8 cellular contexts compared by ENCODE assay signal in the genomic region with DNA sequence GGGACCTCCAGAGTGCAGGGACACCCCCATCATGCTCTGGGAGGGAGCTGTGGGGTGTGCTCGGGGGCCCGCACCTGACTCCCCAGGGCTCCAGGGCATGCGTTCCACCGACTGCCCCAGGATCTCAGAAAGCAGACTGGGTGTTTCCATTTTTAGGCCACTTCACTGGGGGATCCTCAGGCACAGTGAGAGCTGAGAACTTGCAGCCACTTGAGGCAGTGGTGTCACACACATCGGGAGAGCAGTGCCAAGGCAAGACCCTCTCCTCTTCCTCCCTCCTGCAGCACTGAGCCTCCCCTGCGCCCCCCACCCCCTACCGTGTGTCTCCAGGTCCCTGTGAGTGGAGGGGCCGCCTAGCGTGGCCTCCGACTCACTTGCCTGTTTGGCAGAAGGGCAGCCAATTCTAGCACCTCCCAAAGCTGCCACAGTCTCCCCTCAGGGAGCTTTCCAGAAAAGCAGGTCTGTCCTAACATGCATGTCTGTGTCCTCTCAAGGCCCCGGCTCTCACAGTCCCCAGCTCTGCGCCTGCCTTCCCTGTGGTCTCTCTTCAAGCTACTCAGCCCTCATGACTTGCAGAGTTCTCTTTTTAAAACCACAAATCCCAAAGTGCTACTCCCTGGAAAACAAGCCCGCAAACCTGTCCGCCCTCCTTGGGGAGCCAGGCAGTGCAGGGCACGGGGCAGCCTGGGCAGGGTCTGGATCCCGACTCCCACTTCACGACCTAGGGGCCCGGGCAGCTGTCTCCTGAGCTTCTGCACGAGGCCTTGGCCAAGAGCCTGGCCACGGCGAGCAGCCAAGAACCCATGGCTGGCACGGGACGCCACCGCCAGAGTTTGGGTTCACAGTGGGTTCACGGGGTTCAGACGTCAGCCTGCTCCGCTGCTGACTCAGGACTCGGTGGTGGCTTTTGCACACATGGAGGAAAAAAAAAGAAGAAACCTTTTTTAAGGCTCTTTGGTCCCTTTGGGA.
DNase-seq lines count a peak whose midpoint lies in the region; ATAC-seq lines count a peak whose summit lies in the region.

No MANE protein-coding gene starts in this region.

- POLR2A ChIA-PET in T-cell (lab: Charles Lee): interaction anchor here in 1 of 2 donors (0.5 kb wide), 1 partner anchor 133 kb away, joined by 5 read pairs; no protein-coding TSS in a partner anchor

- peak overlapping the region; percentile 66 to 96 for H3K27ac Mint-ChIP-seq in T-cell
- no peak overlapping the region for H3K27ac Mint-ChIP-seq in activated T-helper 2 cell treated with anti-CD3 and anti-CD28 coated beads, Interferon-gamma antibody, Interleukin-2, Interleukin-4, amounts not matched to agents 10 μg/mL and 5 μg/mL and 100 μg/mL, durations not matched to agents 14 hours and 24 hours and 36 hours

- intact Hi-C loops in activated T-helper 2 cell treated with anti-CD3 and anti-CD28 coated beads, Interferon-gamma antibody, Interleukin-2, Interleukin-4, amounts not matched to agents 10 μg/mL and 5 μg/mL and 100 μg/mL, durations not matched to agents 14 hours and 24 hours and 36 hours (cut with micrococcal nuclease): no loop called here

- H3K36me3 Mint-ChIP-seq in T-cell: peaks cover 12% of the 10 kb centered on the region
- H3K36me3 Mint-ChIP-seq in activated T-helper 2 cell treated with anti-CD3 and anti-CD28 coated beads, Interferon-gamma antibody, Interleukin-2, Interleukin-4, amounts not matched to agents 10 μg/mL and 5 μg/mL and 100 μg/mL, durations not matched to agents 14 hours and 24 hours and 36 hours (ENCODE audit: low read depth): peaks cover 34% of the 10 kb centered on the region

- H3K9me3 Mint-ChIP-seq in T-cell: no peaks in the 10 kb centered on the region
- no peaks in the 10 kb centered on the region for H3K9me3 Mint-ChIP-seq in activated T-helper 2 cell treated with anti-CD3 and anti-CD28 coated beads, Interferon-gamma antibody, Interleukin-2, Interleukin-4, amounts not matched to agents 10 μg/mL and 5 μg/mL and 100 μg/mL, durations not matched to agents 14 hours and 24 hours and 36 hours

- CTCF ChIA-PET in T-cell (lab: Charles Lee): interaction anchor here in 1 of 2 donors (0.9 kb wide), 1 partner anchor 171 kb away, joined by 4 read pairs; no protein-coding TSS in a partner anchor

- H3K27me3 Mint-ChIP-seq in T-cell: no peaks in the 10 kb centered on the region
- H3K27me3 Mint-ChIP-seq in activated T-helper 2 cell treated with anti-CD3 and anti-CD28 coated beads, Interferon-gamma antibody, Interleukin-2, Interleukin-4, amounts not matched to agents 10 μg/mL and 5 μg/mL and 100 μg/mL, durations not matched to agents 14 hours and 24 hours and 36 hours (ENCODE audit: low read depth): no peaks in the 10 kb centered on the region

- peak in 1 of 4 experiments; percentile 19 for ATAC-seq in T-cell (replicated peaks in 1 of 4)

- peaks cover 80 to 93% (median 90%) of the 10 kb centered on the region in 3 donors for H3K4me1 Mint-ChIP-seq in T-cell
- peaks cover 64% of the 10 kb centered on the region for H3K4me1 Mint-ChIP-seq in activated T-helper 2 cell treated with anti-CD3 and anti-CD28 coated beads, Interferon-gamma antibody, Interleukin-2, Interleukin-4, amounts not matched to agents 10 μg/mL and 5 μg/mL and 100 μg/mL, durations not matched to agents 14 hours and 24 hours and 36 hours (ENCODE audit: low read depth)

- peak; percentile 32 for DNase-seq in NCI-H1092 treated with DMSO at 0.1 percent for 48 hours (lab: John Stamatoyannopoulos, UW)
- no peak for DNase-seq in NCI-H1092 (lab: John Stamatoyannopoulos, UW)
- no peak for DNase-seq in T-cell
- peak; percentile 77 for DNase-seq in glomerular visceral epithelial cell (ENCODE audit: extremely low spot score)
- peak; percentile 27 for DNase-seq in putamen (ENCODE audit: low spot score)
- no peak for DNase-seq in T1000 (lab: John Stamatoyannopoulos, UW)
- DNase-seq in activated T-helper 2 cell treated with anti-CD3 and anti-CD28 coated beads, Interferon-gamma antibody, Interleukin-2, Interleukin-4, amounts not matched to agents 10 μg/mL and 5 μg/mL and 100 μg/mL, durations not matched to agents 14 hours and 24 hours and 36 hours (ENCODE audit: low spot score): no peak
- no peak for DNase-seq in iPS-NIHi11 (ENCODE audit: low spot score)

- H3K4me3 Mint-ChIP-seq in T-cell: no peak overlapping the region
- H3K4me3 Mint-ChIP-seq in activated T-helper 2 cell treated with anti-CD3 and anti-CD28 coated beads, Interferon-gamma antibody, Interleukin-2, Interleukin-4, amounts not matched to agents 10 μg/mL and 5 μg/mL and 100 μg/mL, durations not matched to agents 14 hours and 24 hours and 36 hours (ENCODE audit: low read depth): no peak overlapping the region

Comparison
In these comparisons a context has a peak if more than half of its experiments do, and no peak if none do; other contexts are left out.
1. DNase-seq: peak in NCI-H1092 treated with DMSO at 0.1 percent for 48 hours (single experiment), glomerular visceral epithelial cell (single experiment) and putamen (single experiment); none in NCI-H1092 (single experiment), T-cell (0 of 34), T1000 (single experiment), activated T-helper 2 cell treated with anti-CD3 and anti-CD28 coated beads, Interferon-gamma antibody, Interleukin-2, Interleukin-4, amounts not matched to agents 10 μg/mL and 5 μg/mL and 100 μg/mL, durations not matched to agents 14 hours and 24 hours and 36 hours (single experiment) and iPS-NIHi11 (single experiment).